ENCODE assay signal across 10 cellular contexts in the genomic region with DNA sequence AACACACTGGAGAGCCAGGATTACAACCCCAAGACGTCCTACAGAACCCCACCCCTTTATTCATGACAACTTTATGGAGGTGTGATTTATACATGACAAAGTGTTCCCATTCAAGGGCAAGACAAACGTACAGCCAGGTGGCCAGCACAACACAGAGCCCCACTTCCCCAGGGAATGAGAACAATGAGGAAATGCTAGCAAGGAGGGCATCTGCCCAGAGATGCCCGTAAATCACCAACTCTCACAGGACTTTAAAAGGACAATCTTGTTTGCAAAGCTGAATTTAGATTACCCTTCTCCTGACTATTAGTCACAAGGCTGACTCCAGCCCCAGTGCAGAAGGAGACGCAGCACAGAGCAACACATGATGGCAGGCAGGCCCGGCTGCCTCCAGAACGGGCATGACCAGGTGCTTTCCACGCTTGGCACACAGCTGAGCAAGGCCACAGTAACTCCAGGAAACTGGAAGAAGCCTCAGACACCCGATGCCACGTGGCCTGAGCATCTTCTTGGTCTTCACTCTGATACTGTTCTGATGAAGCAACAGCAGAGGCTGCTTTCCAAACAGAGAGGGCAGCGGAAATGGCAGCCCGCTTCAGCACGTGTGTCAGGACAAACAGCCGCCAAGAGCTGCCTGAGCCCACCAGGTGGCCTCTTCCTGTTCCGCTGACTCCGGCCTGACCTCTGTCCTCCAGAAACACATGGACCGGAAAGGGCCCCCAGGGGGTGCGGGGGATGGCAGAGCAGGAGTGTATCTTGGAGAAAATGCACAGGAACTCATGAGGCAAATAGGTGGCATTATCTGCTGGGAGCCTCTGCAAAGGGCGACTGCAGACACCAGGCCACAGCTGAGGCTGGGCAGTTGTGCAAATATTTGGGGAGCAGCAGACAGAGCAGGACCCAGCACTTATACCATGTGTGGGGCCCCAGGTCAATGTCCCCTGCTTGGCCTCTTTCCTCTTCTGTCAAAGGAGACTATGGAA.
A peak's percentile ranks its signal among the peaks of the same experiment; 100 is the strongest.
DNase-seq lines count a peak whose midpoint lies in the region; ATAC-seq and TF ChIP-seq lines count a peak whose summit lies in the region.
"Had no signal": no experiment of that assay in that cellular context is flagged by ENCODE, and none has a peak within 500 bp of the region (broad histone marks: within the 10 kb centered on the region; RNA-seq: fewer than 3 reads in every experiment).

No MANE protein-coding gene starts in this region.

- TF ChIP-seq POLR2A in GM18505 (IDR thresholded peaks at IDR 0.05; ENCODE audit: borderline replicate concordance, extremely low read depth, insufficient read depth, insufficient read length) = no peak

- DNase-seq in DMS153 treated with DMSO at 0.1 percent for 48 hours (lab: John Stamatoyannopoulos, UW; ENCODE audit: unreplicated experiment) (peak; percentile 91), NCI-H1930 (lab: John Stamatoyannopoulos, UW) (peak; percentile 43 to 68), cardiac fibroblast (ENCODE audit: low read depth in 2 of 2) (peak; percentile 9 to 69), HuH-7.5 (ENCODE audit: low spot score) (no peak), GM19238 (ENCODE audit: insufficient read length, low spot score) (no peak)
- DNase-seq: esophagus squamous epithelium, posterior cingulate gyrus had no signal

- no peaks in the 10 kb centered on the region for H3K36me3 Mint-ChIP-seq in nephron (ENCODE audit: low read depth)

- TF ChIP-seq CTCF in cardiac fibroblast (IDR thresholded peaks at IDR 0.05; ENCODE audit: low read depth, low read length) = no peak
- TF ChIP-seq CTCF in nephron (IDR thresholded peaks at IDR 0.05; ENCODE audit: unreplicated experiment in 3 of 3) = no peak

- H3K4me1 Mint-ChIP-seq in nephron = peaks cover 89% of the 10 kb centered on the region

- H3K4me3 Mint-ChIP-seq in nephron = peak overlapping the region; percentile 16 to 49 (median 25)

- H3K27me3 Mint-ChIP-seq in nephron (ENCODE audit: low read depth) = peaks cover under 1% of the 10 kb centered on the region

- H3K4me3 ChIP-seq in cardiac fibroblast (replicated peaks in 1 of 2; ENCODE audit: low read depth in 2 of 2, low read length in 2 of 2) = no peak overlapping the region
- H3K4me3 ChIP-seq: esophagus squamous epithelium had no signal

- peak overlapping the region in 2 of 3 experiments; percentile 74 to 93 for H3K27ac Mint-ChIP-seq in nephron

- ATAC-seq in GM18505 (IDR thresholded peaks at IDR 0.05; ENCODE audit: unreplicated experiment) = no peak
- ATAC-seq in HG03469 (IDR thresholded peaks at IDR 0.05; ENCODE audit: unreplicated experiment) = no peak

- no peaks in the 10 kb centered on the region for H3K9me3 Mint-ChIP-seq in nephron

Comparison
In these comparisons a context has a peak if more than half of its experiments do, and no peak if none do; other contexts are left out.
1. DNase-seq: peak in DMS153 treated with DMSO at 0.1 percent for 48 hours (single experiment), NCI-H1930 (2 of 2) and cardiac fibroblast (2 of 2); none in HuH-7.5 (single experiment) and GM19238 (single experiment).